ENCODE assay signal across 14 cellular contexts in the genomic region with DNA sequence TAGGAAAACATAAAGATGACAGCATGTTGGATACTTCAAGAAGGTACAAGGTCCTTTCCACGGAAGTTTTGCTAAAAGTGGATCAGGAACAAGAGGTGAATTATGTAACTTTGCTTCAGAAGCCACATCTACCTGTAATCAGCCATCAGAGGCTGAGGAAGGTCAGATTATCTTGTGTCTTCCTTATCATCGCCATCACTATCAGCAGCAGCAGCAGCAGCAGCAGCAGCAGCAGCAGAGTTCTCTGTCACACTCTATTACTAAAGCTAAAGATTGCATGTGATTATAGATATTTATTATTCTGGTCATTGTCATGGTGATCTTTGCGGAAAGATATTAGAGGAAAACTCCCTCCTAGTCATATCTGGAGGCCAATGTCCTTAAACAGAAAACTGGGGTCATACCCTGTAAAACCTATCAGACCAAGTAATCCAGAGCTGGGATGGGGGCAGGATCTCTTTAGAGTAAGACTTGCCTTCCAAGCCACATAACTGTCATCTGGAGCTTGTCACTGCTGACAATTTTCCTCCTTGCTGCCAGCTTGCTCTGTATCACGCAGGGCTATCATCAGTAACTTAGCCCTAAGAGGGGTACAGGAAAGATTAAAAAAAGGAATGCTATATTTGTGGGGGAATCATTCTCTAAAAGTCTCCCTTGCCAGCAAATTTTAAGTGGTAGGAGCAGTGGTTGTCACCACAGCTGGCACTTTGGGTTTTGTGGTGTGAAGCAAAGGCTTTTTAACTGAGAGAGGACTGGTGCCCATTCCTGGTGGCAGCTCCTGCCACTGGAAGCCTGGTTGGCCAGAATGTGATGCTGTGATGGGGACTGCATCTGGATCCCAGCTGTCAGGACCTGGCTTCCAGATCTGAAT.
DNase-seq lines count a peak whose midpoint lies in the region; ATAC-seq and TF ChIP-seq lines count a peak whose summit lies in the region.
"Had no signal": no experiment of that assay in that cellular context is flagged by ENCODE, and none has a peak within 500 bp of the region (broad histone marks: within the 10 kb centered on the region; RNA-seq: fewer than 3 reads in every experiment).

No MANE protein-coding gene starts in this region.

- H3K27ac ChIP-seq in KOPT-K1 (ENCODE audit: low read depth, low read length, poor library complexity, severe bottlenecking) (peak overlapping the region; percentile 76), spleen (peak overlapping the region in 5 of 8 donors; percentile 29 to 85 (median 38)), GM23248 (no peak overlapping the region)
- H3K27ac ChIP-seq: adrenal gland, vagina had no signal

- H3K36me3 ChIP-seq in KOPT-K1 (ENCODE audit: insufficient read depth, low read length) = no peaks in the 10 kb centered on the region
- H3K36me3 ChIP-seq in spleen = no peaks in the 10 kb centered on the region
- H3K36me3 ChIP-seq in GM23248 (ENCODE audit: low read depth) = no peaks in the 10 kb centered on the region
- H3K36me3 ChIP-seq: adrenal gland, vagina had no signal

- no peak for TF ChIP-seq CTCF in spleen (IDR thresholded peaks at IDR 0.05 in 8 of 11, conservative IDR thresholded peaks at IDR 0.05 in 3 of 11)

- H3K4me1 ChIP-seq in spleen (peaks cover 0 to 44% (median 20%) of the 10 kb centered on the region in 6 donors), GM23248 (ENCODE audit: insufficient read depth) (0 out of 2 replicates have a peak, but pooled peaks cover 6% of the 10 kb centered on the region)
- H3K4me1 ChIP-seq: adrenal gland, vagina had no signal

- H3K9me3 ChIP-seq in KOPT-K1 (ENCODE audit: insufficient read depth, low read length, poor library complexity, severe bottlenecking) (no peaks in the 10 kb centered on the region), spleen (no peaks in the 10 kb centered on the region), GM23248 (ENCODE audit: low read depth) (no peaks in the 10 kb centered on the region)
- H3K9me3 ChIP-seq: adrenal gland, vagina had no signal

- no peak overlapping the region for H2AFZ ChIP-seq in GM23248

- H3K27me3 ChIP-seq in spleen (replicated peaks in 1 of 7) = no peaks in the 10 kb centered on the region
- no peaks in the 10 kb centered on the region for H3K27me3 ChIP-seq in GM23248 (replicated peaks; ENCODE audit: insufficient read depth)
- H3K27me3 ChIP-seq: adrenal gland, vagina had no signal

- TF ChIP-seq POLR2A in spleen (IDR thresholded peaks at IDR 0.05) = no peak

- H3K27ac Mint-ChIP-seq in activated T-helper 17 cell treated with anti-CD3 and anti-CD28 coated beads, Interleukin-2, amount 50 U/mL, for 72 hours = peak overlapping the region; percentile 74

- peaks cover 45% of the 10 kb centered on the region for H3K4me1 Mint-ChIP-seq in activated T-helper 17 cell treated with anti-CD3 and anti-CD28 coated beads, Interleukin-2, amount 50 U/mL, for 72 hours

- no peaks in the 10 kb centered on the region for H3K9me2 ChIP-seq in GM23248 (ENCODE audit: insufficient read depth)

- intact Hi-C loops in Right ventricle myocardium inferior (cut with DNase I) = no loop called here
- intact Hi-C loops in cardiac septum (cut with DNase I) = no loop called here
- intact Hi-C loops in spleen (cut with DNase I; ENCODE audit: low total_unique reads) = loop anchor here (10.0 kb wide), 2 partner anchors 221 to 251 kb away; no protein-coding TSS in a partner anchor

- H3K27me3 Mint-ChIP-seq in activated T-helper 17 cell treated with anti-CD3 and anti-CD28 coated beads, Interleukin-2, amount 50 U/mL, for 72 hours = no peaks in the 10 kb centered on the region

- WGBS in spleen, 5 donors = 67 to 86% (median 75%) methylated on average over 4 of the region's 4 CpGs
- 93 to 99% methylated on average over 4 of the region's 4 CpGs for whole genome bisulfite sequencing in GM23248 (ENCODE audit: low coverage in 1 of 2, low lambda C conversion rate in 2 of 2, missing lambda C conversion rate in 2 of 2), 2 experiments

- in situ Hi-C loops in GM23248 (cut with MboI) = loop anchor here (10.0 kb wide), 1 partner anchor 231 kb away; no protein-coding TSS in a partner anchor

- H3K4me3 ChIP-seq in spleen = no peak overlapping the region
- no peak overlapping the region for H3K4me3 ChIP-seq in GM23248
- H3K4me3 ChIP-seq: adrenal gland, vagina had no signal

- DNase-seq in Right ventricle myocardium inferior (ENCODE audit: missing footprints) (no peak), cardiac septum (ENCODE audit: low spot score) (no peak), spleen (no peak), GM23248 (no peak)
- no peak for DNase-seq in activated CD8-positive, alpha-beta memory T cell treated with anti-CD3 and anti-CD28 coated beads, Interleukin-2, amount 50 U/mL, for 48 hours
- DNase-seq: GOT3, NCI-H1436, NCI-H446, posterior cingulate gyrus had no signal

- H3K4me3 Mint-ChIP-seq in activated T-helper 17 cell treated with anti-CD3 and anti-CD28 coated beads, Interleukin-2, amount 50 U/mL, for 72 hours = peak overlapping the region; percentile 70

- H3K79me2 ChIP-seq in GM23248 (ENCODE audit: insufficient read depth) = no peaks in the 10 kb centered on the region

- no peak overlapping the region for H3K9ac ChIP-seq in GM23248

- H3K36me3 Mint-ChIP-seq in activated T-helper 17 cell treated with anti-CD3 and anti-CD28 coated beads, Interleukin-2, amount 50 U/mL, for 72 hours (ENCODE audit: low read depth) = no peaks in the 10 kb centered on the region

- H4K20me1 ChIP-seq in GM23248 (ENCODE audit: insufficient read depth) = no peaks in the 10 kb centered on the region

- H3K4me2 ChIP-seq in GM23248 (ENCODE audit: unreplicated experiment) = no peak overlapping the region

- peak; percentile 67 for ATAC-seq in Right ventricle myocardium inferior
- peak; percentile 8 for ATAC-seq in activated T-helper 17 cell treated with anti-CD3 and anti-CD28 coated beads, Interleukin-2, amount 50 U/mL, for 72 hours (replicated peaks)
- no peak for ATAC-seq in GM18868 (IDR thresholded peaks at IDR 0.05; ENCODE audit: unreplicated experiment)

- H3K9me3 Mint-ChIP-seq in activated T-helper 17 cell treated with anti-CD3 and anti-CD28 coated beads, Interleukin-2, amount 50 U/mL, for 72 hours = no peaks in the 10 kb centered on the region

- 0 out of 2 replicates have a peak, but pooled peaks cover 5% of the 10 kb centered on the region for H3F3A ChIP-seq in GM23248 (ENCODE audit: insufficient read depth)
